In genomic region chr18:22229456-22230124, GRCh38 we compare ENCODE assay signal across 35 cellular contexts.
"Had no signal": no experiment of that assay in that cellular context is flagged by ENCODE, and none has a peak within 500 bp of the region (broad histone marks: within the 10 kb centered on the region; RNA-seq: fewer than 3 reads in every experiment).

No MANE protein-coding gene starts in this region.

- H3K36me3 ChIP-seq: cardiac muscle cell, Peyer's patch had no signal

- H3K27ac ChIP-seq: cardiac muscle cell, Peyer's patch, VCaP had no signal

- H3K9me3 ChIP-seq: Peyer's patch had no signal

- H3K27me3 ChIP-seq: cardiac muscle cell, Peyer's patch had no signal

- H3K4me3 ChIP-seq: cardiac muscle cell, Peyer's patch had no signal

- DNase-seq: activated B cell treated with CpG ODN at 0.5 μM for 24 hours; activated CD4-positive, alpha-beta memory T cell treated with anti-CD3 and anti-CD28 coated beads for 36 hours; activated CD4-positive, alpha-beta T cell treated with anti-CD3 and anti-CD28 coated beads for 4 hours; activated CD4-positive, alpha-beta T cell treated with anti-CD3 and anti-CD28 coated beads, Interleukin-2, amount 50 U/mL, for 1 hour; activated CD4-positive, CD25-positive, alpha-beta regulatory T cell treated with anti-CD3 and anti-CD28 coated beads, Interleukin-2, amount 50 U/mL, for 72 hours; activated CD8-positive, alpha-beta memory T cell treated with anti-CD3 and anti-CD28 coated beads, Interleukin-2, amount 50 U/mL, for 4 hours; activated effector memory CD4-positive, alpha-beta T cell treated with Interleukin-2 at 50 U/mL for 16 hours; activated naive CD4-positive, alpha-beta T cell treated with anti-CD3 and anti-CD28 coated beads, Interleukin-2, amount 10 ng/mL, durations not matched to agents 7 days and 5 days; activated naive CD8-positive, alpha-beta T cell treated with anti-CD3 and anti-CD28 coated beads, Interleukin-2, amount 50 U/mL, for 24 hours; activated T-cell treated with anti-CD3 and anti-CD28 coated beads for 4 hours; activated T-cell treated with anti-CD3 and anti-CD28 coated beads, Interleukin-2, amount 50 U/mL, for 4 hours; anterior cingulate cortex; MM.1S; MV-4-11; NCI-H1092; NCI-H1436 treated with DMSO at 0.1 percent for 48 hours; NCI-H1694 treated with DMSO at 0.1 percent for 48 hours; NCI-H2029; NCI-H2107; NCI-H2171; NCI-H510A; NCI-H526; NCI-H748 treated with DMSO at 0.1 percent for 48 hours; NK-92 treated with Interleukin-12 subunit alpha and Interleukin-12 subunit beta, amount 100 ng/mL, for 24 hours; Peyer's patch; RPMI8226; SIG-M5; SW 1271; T-helper 1 cell; T-helper 2 cell; T-helper 9 cell had no signal

- ATAC-seq: activated naive CD8-positive, alpha-beta T cell treated with anti-CD3 and anti-CD28 coated beads, Interleukin-2, amount 50 U/mL, for 24 hours; activated T-cell treated with anti-CD3 and anti-CD28 coated beads, Interleukin-2, amount 50 U/mL, for 4 hours; PC-3; Right ventricle myocardium inferior had no signal
